ENCODE assay signal across 8 cellular contexts in the genomic region with DNA sequence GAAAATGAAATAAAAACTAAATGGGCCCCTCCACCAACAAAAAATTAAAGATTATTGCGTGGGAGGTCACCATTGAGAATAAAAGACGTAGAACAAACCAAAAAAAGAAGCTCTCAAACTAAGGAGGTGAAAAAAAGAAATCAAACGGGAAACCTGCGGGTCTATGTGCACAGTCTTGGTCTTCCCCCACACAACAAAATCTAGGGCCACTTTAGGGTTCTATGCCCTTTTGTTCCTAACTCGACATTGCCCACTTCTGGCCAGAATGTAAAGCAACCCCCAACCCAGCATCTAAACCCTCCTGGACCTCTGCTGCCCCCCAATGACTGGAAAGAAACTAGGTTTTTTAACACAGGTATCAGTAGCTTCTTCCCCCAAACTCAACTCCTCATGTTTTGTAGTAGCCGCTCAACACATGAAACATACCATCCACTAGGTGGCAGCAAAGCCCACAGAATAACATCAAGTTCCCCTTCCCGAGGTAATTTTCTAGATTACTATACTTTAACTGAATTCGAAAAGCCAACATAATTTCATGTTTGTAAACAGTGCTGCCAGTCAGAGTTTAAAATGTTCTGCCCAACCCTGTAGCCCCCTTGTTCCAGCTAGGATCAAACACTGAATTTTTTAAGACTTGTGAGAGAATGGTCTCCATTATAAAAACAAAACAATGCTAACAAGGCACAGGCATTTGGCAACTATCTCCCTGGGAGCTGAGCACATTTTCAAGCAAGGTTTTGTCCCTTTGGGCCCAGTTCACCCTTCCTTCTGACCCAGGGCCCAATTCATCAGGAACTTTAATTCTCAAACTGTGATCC. TPM values are rescaled to one million over a fixed set of nuclear protein-coding genes. Genes with fewer than 3 reads are reported as not detected.
A peak's percentile ranks its signal among the peaks of the same experiment; 100 is the strongest.
DNase-seq lines count a peak whose midpoint lies in the region; ATAC-seq and TF ChIP-seq lines count a peak whose summit lies in the region.

No MANE protein-coding gene starts in this region.

- peaks cover 15% of the 10 kb centered on the region for H3F3A ChIP-seq in smooth muscle cell (ENCODE audit: low read depth)

- H3K4me3 ChIP-seq in astrocyte of the spinal cord (ENCODE audit: low read depth, low read length): no peak overlapping the region
- no peak overlapping the region for H3K4me3 ChIP-seq in iPS DF 6.9 (ENCODE audit: low read length)
- H3K4me3 ChIP-seq in smooth muscle cell: no peak overlapping the region

- in situ Hi-C loops in astrocyte of the spinal cord (cut with HindIII; ENCODE audit: low sequenced_read_pairs): no loop called here

- no peak overlapping the region for H3K9ac ChIP-seq in smooth muscle cell (ENCODE audit: low read depth)

- TF ChIP-seq CTCF in astrocyte of the spinal cord (IDR thresholded peaks at IDR 0.05; ENCODE audit: low read depth, low read length) (peak; percentile 68), smooth muscle cell (IDR thresholded peaks at IDR 0.05; ENCODE audit: borderline replicate concordance, insufficient read depth, poor library complexity, severe bottlenecking) (peak; percentile 86)

- H3K4me2 ChIP-seq in smooth muscle cell: no peak overlapping the region

- no peaks in the 10 kb centered on the region for H3K9me3 ChIP-seq in iPS DF 6.9 (ENCODE audit: control insufficient read depth, insufficient read depth, low read length)
- no peaks in the 10 kb centered on the region for H3K9me3 ChIP-seq in smooth muscle cell (replicated peaks; ENCODE audit: low read depth)

- peaks cover 51% of the 10 kb centered on the region for H4K20me1 ChIP-seq in smooth muscle cell (ENCODE audit: low read depth)

- H3K36me3 ChIP-seq in iPS DF 6.9 (ENCODE audit: control insufficient read depth, insufficient read depth, low read length): peaks cover 5% of the 10 kb centered on the region; the same call in 1 of the 2 replicates
- H3K36me3 ChIP-seq in smooth muscle cell (ENCODE audit: low read depth): peaks cover 15% of the 10 kb centered on the region

- H3K27me3 ChIP-seq in iPS DF 6.9 (ENCODE audit: control insufficient read depth, insufficient read depth, low read length) (no peaks in the 10 kb centered on the region), smooth muscle cell (ENCODE audit: low read depth) (no peaks in the 10 kb centered on the region)

- DNase-seq in AG08395 (ENCODE audit: low spot score): peak; percentile 78
- DNase-seq in NCI-H2081 treated with DMSO at 0.1 percent for 48 hours (lab: John Stamatoyannopoulos, UW): peak; percentile 9
- peak; percentile 65 for DNase-seq in T-helper 9 cell
- DNase-seq in astrocyte of the spinal cord (ENCODE audit: low read depth, low spot score): peak; percentile 81
- peak; percentile 89 for DNase-seq in iPS DF 6.9 (ENCODE audit: low read depth, low spot score)
- DNase-seq in smooth muscle cell (lab: John Stamatoyannopoulos, UW; ENCODE audit: unreplicated experiment): peak; percentile 26

- peaks cover 33% of the 10 kb centered on the region for H3K79me2 ChIP-seq in smooth muscle cell (ENCODE audit: low read depth)

- H3K27ac ChIP-seq in iPS DF 6.9 (ENCODE audit: low read length) (no peak overlapping the region), smooth muscle cell (ENCODE audit: low read depth) (peak overlapping the region; percentile 63)

- ATAC-seq in GM18858 (IDR thresholded peaks at IDR 0.05; ENCODE audit: unreplicated experiment) (peak; percentile 59), HG03066 (IDR thresholded peaks at IDR 0.05; ENCODE audit: low read depth, unreplicated experiment) (peak; percentile 60)

- WGBS in iPS DF 6.9 (ENCODE audit: insufficient coverage, insufficient read length): no CpG with 5 or more reads among the region's 8 CpGs
- WGBS in smooth muscle cell (ENCODE audit: low lambda C conversion rate): 29% methylated on average over 8 of the region's 8 CpGs

- H2AFZ ChIP-seq in smooth muscle cell (ENCODE audit: low read depth): no peak overlapping the region

- H3K4me1 ChIP-seq in iPS DF 6.9 (ENCODE audit: control insufficient read depth, insufficient read depth, low read length): no peaks in the 10 kb centered on the region
- H3K4me1 ChIP-seq in smooth muscle cell (ENCODE audit: low read depth): peaks cover 3% of the 10 kb centered on the region

RNA-seq across cellular contexts. Expression of a gene that starts 18.7 kb away (rescaled TPM):
- total RNA-seq in smooth muscle cell: 473 and 533 TPM in 2 replicates
- polyA plus RNA-seq in smooth muscle cell: 519 and 571 TPM in 2 replicates

RNA-seq across cellular contexts. Expression of a gene that starts 27.8 kb away (rescaled TPM):
- 9.7 and 10.5 TPM in 2 replicates for total RNA-seq in smooth muscle cell
- polyA plus RNA-seq in smooth muscle cell: 13.9 and 24.1 TPM in 2 replicates

Comparison
In these comparisons a context has a peak if more than half of its experiments do, and no peak if none do; other contexts are left out.
1. DNase-seq: peak in every context shown above with its lines; median percentile 89 in iPS DF 6.9; 81 in astrocyte of the spinal cord; 78 in AG08395; 65 in T-helper 9 cell; 26 in smooth muscle cell; 9 in NCI-H2081 treated with DMSO at 0.1 percent for 48 hours.